ENCODE assay signal across 11 cellular contexts in genomic region chr6:21264288-21264818, GRCh38.
DNase-seq lines count a peak whose midpoint lies in the region; ATAC-seq and TF ChIP-seq lines count a peak whose summit lies in the region.
"Had no signal": no experiment of that assay in that cellular context is flagged by ENCODE, and none has a peak within 500 bp of the region (broad histone marks: within the 10 kb centered on the region; RNA-seq: fewer than 3 reads in every experiment).

No MANE protein-coding gene starts in this region.

- no peaks in the 10 kb centered on the region for H3K9me3 ChIP-seq in upper lobe of left lung

- no peak for TF ChIP-seq POLR2A in upper lobe of left lung (IDR thresholded peaks at IDR 0.05)

- ATAC-seq in GM18873 (IDR thresholded peaks at IDR 0.05; ENCODE audit: low FRiP score, unreplicated experiment): peak; percentile 18
- ATAC-seq in HG03432 (IDR thresholded peaks at IDR 0.05; ENCODE audit: unreplicated experiment): peak; percentile 22
- no peak for ATAC-seq in GM18519 (IDR thresholded peaks at IDR 0.05; ENCODE audit: low FRiP score, unreplicated experiment)
- no peak for ATAC-seq in upper lobe of left lung (ENCODE audit: low FRiP score in 2 of 2)

- no peaks in the 10 kb centered on the region for H3K27me3 ChIP-seq in upper lobe of left lung

- H3K4me1 ChIP-seq in upper lobe of left lung: no peaks in the 10 kb centered on the region

- 81 to 88% methylated on average over 8 of the region's 8 CpGs for WGBS in upper lobe of left lung, 2 donors

- DNase-seq in NCI-H2196 (lab: John Stamatoyannopoulos, UW; ENCODE audit: unreplicated experiment): peak; percentile 71
- DNase-seq in epithelial cell of esophagus (ENCODE audit: low read depth): peak; percentile 8
- no peak for DNase-seq in activated CD4-positive, alpha-beta T cell treated with anti-CD3 and anti-CD28 coated beads for 1 hour
- DNase-seq in upper lobe of left lung: no peak
- DNase-seq in AML-193 (lab: John Stamatoyannopoulos, UW): no peak
- DNase-seq: activated naive CD4-positive, alpha-beta T cell; NCI-H226; stimulated activated CD4-positive, alpha-beta T cell treated with anti-CD3 and anti-CD28 coated beads, Interleukin-4, amount 100 ng/mL, for 4 hours had no signal

- H3K36me3 ChIP-seq in upper lobe of left lung: no peaks in the 10 kb centered on the region

- no peak overlapping the region for H3K27ac ChIP-seq in upper lobe of left lung

- H3K4me3 ChIP-seq in epithelial cell of esophagus (ENCODE audit: low read length) (no peak overlapping the region), upper lobe of left lung (no peak overlapping the region)

- TF ChIP-seq CTCF in epithelial cell of esophagus (IDR thresholded peaks at IDR 0.05; ENCODE audit: insufficient read depth, low read depth, low read length, missing control alignments) (no peak), upper lobe of left lung (IDR thresholded peaks at IDR 0.05) (no peak)

- no peak for TF ChIP-seq EP300 in upper lobe of left lung (IDR thresholded peaks at IDR 0.05)

Comparison
In these comparisons a context has a peak if more than half of its experiments do, and no peak if none do; other contexts are left out.
1. ATAC-seq: peak in GM18873 (single experiment) and HG03432 (single experiment); none in GM18519 (single experiment) and upper lobe of left lung (0 of 2).
2. DNase-seq: peak in NCI-H2196 (single experiment) and epithelial cell of esophagus (single experiment); none in activated CD4-positive, alpha-beta T cell treated with anti-CD3 and anti-CD28 coated beads for 1 hour (single experiment), upper lobe of left lung (0 of 2) and AML-193 (0 of 2).